ENCODE assay signal across 2 cellular contexts in genomic region chr16:81413245-81413990, GRCh38.
TF ChIP-seq lines count a peak whose summit lies in the region.

No MANE protein-coding gene starts in this region.

TF ChIP-seq in A549, 52 proteins besides CTCF, POLR2A, EP300 and RAD21:
- TF ChIP-seq MAFK (IDR thresholded peaks at IDR 0.05; ENCODE audit: partially characterized antibody) (peak; percentile 85), POLR2AphosphoS2 (conservative IDR thresholded peaks at IDR 0.05; ENCODE audit: low read length) (no peak)
- TF ChIP-seq, protein P1, sequence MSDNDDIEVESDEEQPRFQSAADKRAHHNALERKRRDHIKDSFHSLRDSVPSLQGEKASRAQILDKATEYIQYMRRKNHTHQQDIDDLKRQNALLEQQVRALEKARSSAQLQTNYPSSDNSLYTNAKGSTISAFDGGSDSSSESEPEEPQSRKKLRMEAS (IDR thresholded peaks at IDR 0.05), result peak; percentile 47; the same call in 1 of the 2 replicates

TF ChIP-seq in H1, 55 proteins besides CTCF, POLR2A, EP300 and RAD21:
- TF ChIP-seq BACH1 (IDR thresholded peaks at IDR 0.05; ENCODE audit: low read length), result 0 out of 2 replicates have a peak, but pooled peaks have one; percentile 35
- no peak for TF ChIP-seq CTBP2 (IDR thresholded peaks at IDR 0.05; ENCODE audit: borderline replicate concordance, insufficient read depth, insufficient read length, low read length)
- TF ChIP-seq MAFK (IDR thresholded peaks at IDR 0.05; ENCODE audit: low read depth, low read length), result peak; percentile 50; the same call in 1 of the 2 replicates
TF ChIP-seq in H1: peak in this region for 2.
